ENCODE assay signal across 11 cellular contexts in genomic region chr6:139903411-139904157, GRCh38.
DNase-seq lines count a peak whose midpoint lies in the region; ATAC-seq lines count a peak whose summit lies in the region.
"Had no signal": no experiment of that assay in that cellular context is flagged by ENCODE, and none has a peak within 500 bp of the region (broad histone marks: within the 10 kb centered on the region; RNA-seq: fewer than 3 reads in every experiment).

No MANE protein-coding gene starts in this region.

- no peak overlapping the region for H3K4me3 ChIP-seq in mucosa of rectum (ENCODE audit: low read length in 2 of 2)

- ATAC-seq in GM18861 (IDR thresholded peaks at IDR 0.05; ENCODE audit: unreplicated experiment) (peak; percentile 80), HG02571 (IDR thresholded peaks at IDR 0.05; ENCODE audit: unreplicated experiment) (peak; percentile 99), HG03575 (IDR thresholded peaks at IDR 0.05; ENCODE audit: extremely low read depth, insufficient number of reproducible peaks, low FRiP score, unreplicated experiment) (peak; percentile 99)

- intact Hi-C loops in activated T-helper 2 cell treated with anti-CD3 and anti-CD28 coated beads, Interferon-gamma antibody, Interleukin-2, Interleukin-4, amounts not matched to agents 10 μg/mL and 5 μg/mL and 100 μg/mL, durations not matched to agents 14 hours and 24 hours and 36 hours (cut with micrococcal nuclease): no loop called here

- no peak overlapping the region for H3K4me3 Mint-ChIP-seq in activated T-helper 2 cell treated with anti-CD3 and anti-CD28 coated beads, Interferon-gamma antibody, Interleukin-2, Interleukin-4, amounts not matched to agents 10 μg/mL and 5 μg/mL and 100 μg/mL, durations not matched to agents 14 hours and 24 hours and 36 hours (ENCODE audit: low read depth)

- no peaks in the 10 kb centered on the region for H3K4me1 Mint-ChIP-seq in activated T-helper 2 cell treated with anti-CD3 and anti-CD28 coated beads, Interferon-gamma antibody, Interleukin-2, Interleukin-4, amounts not matched to agents 10 μg/mL and 5 μg/mL and 100 μg/mL, durations not matched to agents 14 hours and 24 hours and 36 hours (ENCODE audit: low read depth)

- H3K27me3 Mint-ChIP-seq in activated T-helper 2 cell treated with anti-CD3 and anti-CD28 coated beads, Interferon-gamma antibody, Interleukin-2, Interleukin-4, amounts not matched to agents 10 μg/mL and 5 μg/mL and 100 μg/mL, durations not matched to agents 14 hours and 24 hours and 36 hours (ENCODE audit: low read depth): peaks cover 1% of the 10 kb centered on the region

- H3K9ac ChIP-seq in mucosa of rectum (ENCODE audit: low read depth in 1 of 2, low read length in 2 of 2): peak overlapping the region in 1 of 2 donors; percentile 10

- no peaks in the 10 kb centered on the region for H3K27me3 ChIP-seq in mucosa of rectum (ENCODE audit: control insufficient read depth in 2 of 2, insufficient read depth in 2 of 2, low read length in 2 of 2)

- H3K36me3 Mint-ChIP-seq in activated T-helper 2 cell treated with anti-CD3 and anti-CD28 coated beads, Interferon-gamma antibody, Interleukin-2, Interleukin-4, amounts not matched to agents 10 μg/mL and 5 μg/mL and 100 μg/mL, durations not matched to agents 14 hours and 24 hours and 36 hours (ENCODE audit: low read depth): no peaks in the 10 kb centered on the region

- H3K36me3 ChIP-seq in mucosa of rectum (ENCODE audit: control insufficient read depth in 2 of 2, insufficient read depth in 2 of 2, low read length in 2 of 2): no peaks in the 10 kb centered on the region

- no peak for DNase-seq in stimulated activated CD4-positive, alpha-beta T cell treated with anti-CD3 and anti-CD28 coated beads, Interleukin-4, amount 100 ng/mL, for 24 hours
- no peak for DNase-seq in activated CD4-positive, CD25-positive, alpha-beta regulatory T cell treated with anti-CD3 and anti-CD28 coated beads, Interleukin-2, amount 50 U/mL, for 72 hours
- no peak for DNase-seq in NCI-H226
- DNase-seq in activated T-helper 2 cell treated with anti-CD3 and anti-CD28 coated beads, Interferon-gamma antibody, Interleukin-2, Interleukin-4, amounts not matched to agents 10 μg/mL and 5 μg/mL and 100 μg/mL, durations not matched to agents 14 hours and 24 hours and 36 hours (ENCODE audit: low spot score): no peak
- DNase-seq: activated CD4-positive, alpha-beta T cell treated with anti-CD3 and anti-CD28 coated beads for 4 hours; caudate nucleus; NCI-H1694 treated with DMSO at 0.1 percent for 48 hours had no signal

- peaks cover 11 to 14% of the 10 kb centered on the region in 2 donors for H3K4me1 ChIP-seq in mucosa of rectum (ENCODE audit: control insufficient read depth in 2 of 2, insufficient read depth in 2 of 2, low read length in 2 of 2)

- H3K9me3 ChIP-seq in mucosa of rectum (ENCODE audit: control insufficient read depth in 2 of 2, low read length in 2 of 2): no peaks in the 10 kb centered on the region

- no peak overlapping the region for H3K27ac Mint-ChIP-seq in activated T-helper 2 cell treated with anti-CD3 and anti-CD28 coated beads, Interferon-gamma antibody, Interleukin-2, Interleukin-4, amounts not matched to agents 10 μg/mL and 5 μg/mL and 100 μg/mL, durations not matched to agents 14 hours and 24 hours and 36 hours

- peak overlapping the region; percentile 54 to 56 for H3K27ac ChIP-seq in mucosa of rectum (ENCODE audit: low read depth in 2 of 2, low read length in 2 of 2)

- H3K9me3 Mint-ChIP-seq in activated T-helper 2 cell treated with anti-CD3 and anti-CD28 coated beads, Interferon-gamma antibody, Interleukin-2, Interleukin-4, amounts not matched to agents 10 μg/mL and 5 μg/mL and 100 μg/mL, durations not matched to agents 14 hours and 24 hours and 36 hours: no peaks in the 10 kb centered on the region
